15 cellular contexts compared by ENCODE assay signal in the genomic region with DNA sequence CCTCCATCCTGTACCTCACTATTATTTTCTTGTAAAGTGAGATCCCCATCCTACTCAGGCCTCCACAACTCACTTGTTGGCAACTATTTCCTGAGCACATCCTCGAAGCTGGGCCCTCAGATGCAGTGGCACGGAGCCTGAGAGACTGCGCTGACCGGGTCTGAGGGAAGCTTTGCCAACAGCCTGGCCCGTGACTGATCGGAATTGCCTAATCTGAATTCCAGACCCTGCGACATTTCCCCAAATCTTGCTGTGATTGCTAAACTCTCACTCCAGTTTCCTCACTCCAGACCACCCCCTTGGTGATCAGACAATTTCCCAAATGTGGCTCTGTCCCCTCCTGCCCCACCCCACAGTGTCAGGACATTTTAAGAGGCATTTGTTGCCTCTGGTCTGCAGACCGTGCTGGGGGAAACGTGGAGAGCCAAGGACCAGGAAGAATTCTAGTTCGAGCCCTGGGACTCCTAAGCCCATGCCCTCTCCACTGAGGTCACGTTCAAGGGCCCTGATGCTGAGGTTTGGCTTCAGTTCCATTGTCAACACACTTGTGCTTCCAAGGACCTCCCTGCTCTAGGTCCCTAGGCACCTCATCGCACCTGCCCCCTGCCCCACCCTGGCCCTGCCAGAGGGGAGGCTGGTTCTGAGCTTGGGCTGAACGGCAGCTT. TPM values are rescaled to one million over a fixed set of nuclear protein-coding genes. Genes with fewer than 3 reads are reported as not detected.
A peak's percentile ranks its signal among the peaks of the same experiment; 100 is the strongest.
DNase-seq lines count a peak whose midpoint lies in the region; ATAC-seq and TF ChIP-seq lines count a peak whose summit lies in the region.
"Had no signal": no experiment of that assay in that cellular context is flagged by ENCODE, and none has a peak within 500 bp of the region (broad histone marks: within the 10 kb centered on the region; RNA-seq: fewer than 3 reads in every experiment).

No MANE protein-coding gene starts in this region.

- no peaks in the 10 kb centered on the region for H3K9me3 ChIP-seq in uterus
- H3K9me3 ChIP-seq: A549 had no signal

- H3K9me3 Mint-ChIP-seq in activated naive CD4-positive, alpha-beta T cell treated with anti-CD3 and anti-CD28 coated beads for 36 hours, result no peaks in the 10 kb centered on the region
- H3K9me3 Mint-ChIP-seq: activated T-cell treated with anti-CD3 and anti-CD28 coated beads, Interleukin-2, amount 50 U/mL, for 72 hours; central memory CD8-positive, alpha-beta T cell; IgD-negative memory B cell; naive B cell had no signal

- H3K36me3 Mint-ChIP-seq in activated naive CD4-positive, alpha-beta T cell treated with anti-CD3 and anti-CD28 coated beads for 36 hours (ENCODE audit: low read depth), result no peaks in the 10 kb centered on the region
- H3K36me3 Mint-ChIP-seq: naive B cell had no signal

- H3K27ac Mint-ChIP-seq in activated naive CD4-positive, alpha-beta T cell treated with anti-CD3 and anti-CD28 coated beads for 36 hours, result peak overlapping the region; percentile 50
- H3K27ac Mint-ChIP-seq: activated T-cell treated with anti-CD3 and anti-CD28 coated beads, Interleukin-2, amount 50 U/mL, for 72 hours; IgD-negative memory B cell; naive B cell had no signal

- peaks cover 5% of the 10 kb centered on the region for H3K4me1 Mint-ChIP-seq in activated naive CD4-positive, alpha-beta T cell treated with anti-CD3 and anti-CD28 coated beads for 36 hours (ENCODE audit: low read depth)
- H3K4me1 Mint-ChIP-seq: IgD-negative memory B cell, naive B cell had no signal

- CTCF ChIA-PET in activated naive CD4-positive, alpha-beta T cell treated with anti-CD3 and anti-CD28 coated beads for 36 hours (lab: Charles Lee), result no interaction called here

- H3K27me3 ChIP-seq in uterus, result no peaks in the 10 kb centered on the region

- H3K36me3 ChIP-seq in uterus, result no peaks in the 10 kb centered on the region

- peak; percentile 67 for ATAC-seq in omental fat pad (ENCODE audit: low FRiP score)
- ATAC-seq in HG02623 (IDR thresholded peaks at IDR 0.05; ENCODE audit: unreplicated experiment), result no peak
- ATAC-seq: activated T-cell treated with anti-CD3 and anti-CD28 coated beads, Interleukin-2, amount 50 U/mL, for 72 hours had no signal

- TF ChIP-seq CTCF in fibroblast of villous mesenchyme (IDR thresholded peaks at IDR 0.05; ENCODE audit: insufficient read depth, low read depth, low read length), result no peak
- no peak for TF ChIP-seq CTCF in omental fat pad (IDR thresholded peaks at IDR 0.05)
- TF ChIP-seq CTCF in uterus (IDR thresholded peaks at IDR 0.05), result no peak

- peak overlapping the region; percentile 42 to 81 for H3K27ac ChIP-seq in uterus
- H3K27ac ChIP-seq: VCaP had no signal

- no peaks in the 10 kb centered on the region for H3K27me3 Mint-ChIP-seq in activated naive CD4-positive, alpha-beta T cell treated with anti-CD3 and anti-CD28 coated beads for 36 hours (ENCODE audit: low read depth)
- H3K27me3 Mint-ChIP-seq: central memory CD8-positive, alpha-beta T cell; IgD-negative memory B cell; naive B cell had no signal

- peaks cover 0 to 5% of the 10 kb centered on the region in 2 donors for H3K4me1 ChIP-seq in uterus
- H3K4me1 ChIP-seq: A549 had no signal

- DNase-seq in activated naive CD4-positive, alpha-beta T cell treated with anti-CD3 and anti-CD28 coated beads for 36 hours, result no peak
- DNase-seq in activated naive CD4-positive, alpha-beta T cell (lab: John Stamatoyannopoulos, UW), result no peak
- DNase-seq in fibroblast of villous mesenchyme (ENCODE audit: low read depth) (peak; percentile 40), omental fat pad (ENCODE audit: low spot score) (no peak), uterus (peak; percentile 70 to 79), putamen (ENCODE audit: low spot score) (no peak), GM19238 (ENCODE audit: insufficient read length, low spot score) (no peak)
- DNase-seq: activated T-cell treated with anti-CD3 and anti-CD28 coated beads, Interleukin-2, amount 50 U/mL, for 72 hours; naive B cell; NCI-H2081 had no signal

- H3K4me3 ChIP-seq in fibroblast of villous mesenchyme (ENCODE audit: low read depth, low read length) (no peak overlapping the region), uterus (no peak overlapping the region)
- H3K4me3 ChIP-seq: A549 had no signal

- no peak for TF ChIP-seq POLR2A in uterus (IDR thresholded peaks at IDR 0.05)

- intact Hi-C loops in activated naive CD4-positive, alpha-beta T cell treated with anti-CD3 and anti-CD28 coated beads for 36 hours (cut with micrococcal nuclease), result no loop called here
- intact Hi-C loops in uterus (cut with DNase I; ENCODE audit: low total_unique reads), result no loop called here

- H3K4me3 Mint-ChIP-seq in activated naive CD4-positive, alpha-beta T cell treated with anti-CD3 and anti-CD28 coated beads for 36 hours, result no peak overlapping the region
- H3K4me3 Mint-ChIP-seq: activated T-cell treated with anti-CD3 and anti-CD28 coated beads, Interleukin-2, amount 50 U/mL, for 72 hours; central memory CD8-positive, alpha-beta T cell; IgD-negative memory B cell; naive B cell had no signal

RNA-seq across cellular contexts. Expression of a gene that starts 22.8 kb away (rescaled TPM):
- 1 to 10 TPM; 5.3 to 5.4 TPM for total RNA-seq in activated naive CD4-positive, alpha-beta T cell treated with anti-CD3 and anti-CD28 coated beads for 36 hours
- total RNA-seq in fibroblast of villous mesenchyme (4.2 and 4.3 TPM in 2 replicates), omental fat pad (10 to 100 TPM; 12.0 to 45.8 (median 22.3) TPM), uterus (10 to 100 TPM in 2 of 4 donors, 1 to 10 TPM in 2; 6.2 to 19.5 (median 11.9) TPM)

Comparison
In these comparisons a context has a peak if more than half of its experiments do, and no peak if none do; other contexts are left out.
1. DNase-seq: peak in fibroblast of villous mesenchyme (single experiment) and uterus (2 of 2); none in activated naive CD4-positive, alpha-beta T cell treated with anti-CD3 and anti-CD28 coated beads for 36 hours (single experiment), activated naive CD4-positive, alpha-beta T cell (0 of 4), omental fat pad (single experiment), putamen (single experiment) and GM19238 (single experiment).